Comparison of ENCODE assay signal across 2 cellular contexts in the genomic region with DNA sequence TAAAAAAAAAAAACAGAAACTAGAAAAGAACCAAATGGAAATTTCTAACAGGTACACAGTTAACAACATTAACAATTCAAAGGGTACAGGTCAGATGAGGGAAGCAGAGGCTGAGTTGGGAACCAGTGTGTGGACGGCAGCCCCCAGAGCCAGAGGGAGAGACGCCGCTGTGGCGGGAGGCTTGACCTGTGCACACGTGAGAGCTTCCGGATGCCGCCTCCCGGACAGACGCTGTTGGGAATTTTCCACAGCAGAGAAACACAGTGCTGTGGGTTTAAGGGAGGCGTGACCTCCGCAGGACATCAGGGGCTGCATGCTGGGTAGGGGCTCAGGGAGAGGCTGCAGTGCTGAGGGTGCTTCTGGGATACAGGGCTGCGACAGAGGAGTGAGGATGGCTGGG.
A peak's percentile ranks its signal among the peaks of the same experiment; 100 is the strongest.
TF ChIP-seq lines count a peak whose summit lies in the region.

No MANE protein-coding gene starts in this region.

TF ChIP-seq in HepG2, 621 proteins besides CTCF, POLR2A, EP300 and RAD21:
- TF ChIP-seq ZBTB33 (CRISPR knock-in tag; IDR thresholded peaks at IDR 0.05) = peak; percentile 51; the same call in 1 of the 2 replicates
- TF ChIP-seq, protein P1, sequence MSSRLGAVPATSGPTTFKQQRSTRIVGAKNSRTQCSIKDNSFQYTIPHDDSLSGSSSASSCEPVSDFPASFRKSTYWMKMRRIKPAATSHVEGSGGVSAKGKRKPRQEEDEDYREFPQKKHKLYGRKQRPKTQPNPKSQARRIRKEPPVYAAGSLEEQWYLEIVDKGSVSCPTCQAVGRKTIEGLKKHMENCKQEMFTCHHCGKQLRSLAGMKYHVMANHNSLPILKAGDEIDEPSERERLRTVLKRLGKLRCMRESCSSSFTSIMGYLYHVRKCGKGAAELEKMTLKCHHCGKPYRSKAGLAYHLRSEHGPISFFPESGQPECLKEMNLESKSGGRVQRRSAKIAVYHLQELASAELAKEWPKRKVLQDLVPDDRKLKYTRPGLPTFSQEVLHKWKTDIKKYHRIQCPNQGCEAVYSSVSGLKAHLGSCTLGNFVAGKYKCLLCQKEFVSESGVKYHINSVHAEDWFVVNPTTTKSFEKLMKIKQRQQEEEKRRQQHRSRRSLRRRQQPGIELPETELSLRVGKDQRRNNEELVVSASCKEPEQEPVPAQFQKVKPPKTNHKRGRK (CRISPR knock-in tag; IDR thresholded peaks at IDR 0.05) = no peak

TF ChIP-seq in HEK293, 187 proteins besides CTCF, POLR2A, EP300 and RAD21:
- TF ChIP-seq ZNF112 (tag by site-specific recombination; IDR thresholded peaks at IDR 0.05) = no peak
- TF ChIP-seq ZNF10 (tag by site-specific recombination; IDR thresholded peaks at IDR 0.05) = no peak
- TF ChIP-seq ZIC2 (tag by site-specific recombination; IDR thresholded peaks at IDR 0.05) = peak; percentile 18; the same call in 1 of the 2 replicates
- TF ChIP-seq, protein P2, sequence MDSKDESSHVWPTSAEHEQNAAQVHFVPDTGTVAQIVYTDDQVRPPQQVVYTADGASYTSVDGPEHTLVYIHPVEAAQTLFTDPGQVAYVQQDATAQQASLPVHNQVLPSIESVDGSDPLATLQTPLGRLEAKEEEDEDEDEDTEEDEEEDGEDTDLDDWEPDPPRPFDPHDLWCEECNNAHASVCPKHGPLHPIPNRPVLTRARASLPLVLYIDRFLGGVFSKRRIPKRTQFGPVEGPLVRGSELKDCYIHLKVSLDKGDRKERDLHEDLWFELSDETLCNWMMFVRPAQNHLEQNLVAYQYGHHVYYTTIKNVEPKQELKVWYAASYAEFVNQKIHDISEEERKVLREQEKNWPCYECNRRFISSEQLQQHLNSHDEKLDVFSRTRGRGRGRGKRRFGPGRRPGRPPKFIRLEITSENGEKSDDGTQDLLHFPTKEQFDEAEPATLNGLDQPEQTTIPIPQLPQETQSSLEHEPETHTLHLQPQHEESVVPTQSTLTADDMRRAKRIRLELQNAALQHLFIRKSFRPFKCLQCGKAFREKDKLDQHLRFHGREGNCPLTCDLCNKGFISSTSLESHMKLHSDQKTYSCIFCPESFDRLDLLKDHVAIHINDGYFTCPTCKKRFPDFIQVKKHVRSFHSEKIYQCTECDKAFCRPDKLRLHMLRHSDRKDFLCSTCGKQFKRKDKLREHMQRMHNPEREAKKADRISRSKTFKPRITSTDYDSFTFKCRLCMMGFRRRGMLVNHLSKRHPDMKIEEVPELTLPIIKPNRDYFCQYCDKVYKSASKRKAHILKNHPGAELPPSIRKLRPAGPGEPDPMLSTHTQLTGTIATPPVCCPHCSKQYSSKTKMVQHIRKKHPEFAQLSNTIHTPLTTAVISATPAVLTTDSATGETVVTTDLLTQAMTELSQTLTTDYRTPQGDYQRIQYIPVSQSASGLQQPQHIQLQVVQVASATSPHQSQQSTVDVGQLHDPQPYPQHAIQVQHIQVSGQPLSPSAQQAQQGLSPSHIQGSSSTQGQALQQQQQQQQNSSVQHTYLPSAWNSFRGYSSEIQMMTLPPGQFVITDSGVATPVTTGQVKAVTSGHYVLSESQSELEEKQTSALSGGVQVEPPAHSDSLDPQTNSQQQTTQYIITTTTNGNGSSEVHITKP (tag by site-specific recombination; IDR thresholded peaks at IDR 0.05) = no peak
- no peak for TF ChIP-seq ZNF341 (tag by site-specific recombination; IDR thresholded peaks at IDR 0.05; ENCODE audit: low read depth)
- TF ChIP-seq SP3 (tag by site-specific recombination; IDR thresholded peaks at IDR 0.05) = no peak
- TF ChIP-seq, protein P3, sequence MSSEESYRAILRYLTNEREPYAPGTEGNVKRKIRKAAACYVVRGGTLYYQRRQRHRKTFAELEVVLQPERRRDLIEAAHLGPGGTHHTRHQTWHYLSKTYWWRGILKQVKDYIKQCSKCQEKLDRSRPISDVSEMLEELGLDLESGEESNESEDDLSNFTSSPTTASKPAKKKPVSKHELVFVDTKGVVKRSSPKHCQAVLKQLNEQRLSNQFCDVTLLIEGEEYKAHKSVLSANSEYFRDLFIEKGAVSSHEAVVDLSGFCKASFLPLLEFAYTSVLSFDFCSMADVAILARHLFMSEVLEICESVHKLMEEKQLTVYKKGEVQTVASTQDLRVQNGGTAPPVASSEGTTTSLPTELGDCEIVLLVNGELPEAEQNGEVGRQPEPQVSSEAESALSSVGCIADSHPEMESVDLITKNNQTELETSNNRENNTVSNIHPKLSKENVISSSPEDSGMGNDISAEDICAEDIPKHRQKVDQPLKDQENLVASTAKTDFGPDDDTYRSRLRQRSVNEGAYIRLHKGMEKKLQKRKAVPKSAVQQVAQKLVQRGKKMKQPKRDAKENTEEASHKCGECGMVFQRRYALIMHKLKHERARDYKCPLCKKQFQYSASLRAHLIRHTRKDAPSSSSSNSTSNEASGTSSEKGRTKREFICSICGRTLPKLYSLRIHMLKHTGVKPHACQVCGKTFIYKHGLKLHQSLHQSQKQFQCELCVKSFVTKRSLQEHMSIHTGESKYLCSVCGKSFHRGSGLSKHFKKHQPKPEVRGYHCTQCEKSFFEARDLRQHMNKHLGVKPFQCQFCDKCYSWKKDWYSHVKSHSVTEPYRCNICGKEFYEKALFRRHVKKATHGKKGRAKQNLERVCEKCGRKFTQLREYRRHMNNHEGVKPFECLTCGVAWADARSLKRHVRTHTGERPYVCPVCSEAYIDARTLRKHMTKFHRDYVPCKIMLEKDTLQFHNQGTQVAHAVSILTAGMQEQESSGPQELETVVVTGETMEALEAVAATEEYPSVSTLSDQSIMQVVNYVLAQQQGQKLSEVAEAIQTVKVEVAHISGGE (tag by site-specific recombination; conservative IDR thresholded peaks at IDR 0.05; ENCODE audit: low read depth) = no peak
- no peak for TF ChIP-seq ZNF580 (tag by site-specific recombination; IDR thresholded peaks at IDR 0.05)
- TF ChIP-seq ZNF221 (tag by site-specific recombination; IDR thresholded peaks at IDR 0.05; ENCODE audit: borderline replicate concordance) = no peak
